ENCODE assay signal across 8 cellular contexts in genomic region chr19:7629347-7630054, GRCh38. TPM values are rescaled to one million over a fixed set of nuclear protein-coding genes. Genes with fewer than 3 reads are reported as not detected.
DNase-seq lines count a peak whose midpoint lies in the region; ATAC-seq and TF ChIP-seq lines count a peak whose summit lies in the region.

Gene PET100, plus strand, starts transcription at chr19:7629793. Its CDS starts 41 bp downstream, at chr19:7629834.
Gene XAB2, minus strand, starts transcription at chr19:7629545. Its CDS starts 18 bp downstream, at chr19:7629527.

- DNase-seq in DMS114 treated with DMSO at 0.1 percent for 48 hours (lab: John Stamatoyannopoulos, UW; ENCODE audit: unreplicated experiment) (peak; percentile 94), KBM-7 (peak; percentile 99), epithelial cell of proximal tubule (ENCODE audit: low read depth) (peak; percentile 91), mucosa of gallbladder (ENCODE audit: low spot score) (peak; percentile 99)
- DNase-seq in activated T-cell treated with anti-CD3 and anti-CD28 coated beads, Interleukin-2, amount 50 U/mL, for 24 hours, result peak; percentile 93
- DNase-seq in stimulated activated CD8-positive, alpha-beta memory T cell treated with anti-CD3 and anti-CD28 coated beads, Interleukin-4, amount 100 ng/mL, for 4 hours (ENCODE audit: low read depth in 2 of 2, low spot score in 1 of 2), result peak; percentile 83 to 89

- peak within 1 kb of the TSS; percentile 98 for H3K4me3 Mint-ChIP-seq in activated T-cell treated with anti-CD3 and anti-CD28 coated beads, Interleukin-2, amount 50 U/mL, for 24 hours

- TF ChIP-seq CTCF in epithelial cell of proximal tubule (conservative IDR thresholded peaks at IDR 0.05; ENCODE audit: low read depth, low read length), result no peak

- in situ Hi-C loops in KBM-7 (cut with MboI; ENCODE audit: low pct_unique_long_range_greater_than_20kb, low sequenced_read_pairs), result no loop called here

- peak; percentile 83 for ATAC-seq in GM21576 (IDR thresholded peaks at IDR 0.05; ENCODE audit: unreplicated experiment)

- H3K27ac Mint-ChIP-seq in activated T-cell treated with anti-CD3 and anti-CD28 coated beads, Interleukin-2, amount 50 U/mL, for 24 hours, result peak within 1 kb of the TSS; percentile 99

- peaks cover 38% of the 10 kb centered on the region for H3K4me1 Mint-ChIP-seq in activated T-cell treated with anti-CD3 and anti-CD28 coated beads, Interleukin-2, amount 50 U/mL, for 24 hours (ENCODE audit: low read depth)

- peak within 1 kb of the TSS; percentile 75 for H3K4me3 ChIP-seq in epithelial cell of proximal tubule (ENCODE audit: low read depth, low read length)

- no peaks in the 10 kb centered on the region for H3K27me3 Mint-ChIP-seq in activated T-cell treated with anti-CD3 and anti-CD28 coated beads, Interleukin-2, amount 50 U/mL, for 24 hours

- H3K36me3 Mint-ChIP-seq in activated T-cell treated with anti-CD3 and anti-CD28 coated beads, Interleukin-2, amount 50 U/mL, for 24 hours (ENCODE audit: low read depth), result peaks cover 67% of the 10 kb centered on the region

- H3K9me3 Mint-ChIP-seq in activated T-cell treated with anti-CD3 and anti-CD28 coated beads, Interleukin-2, amount 50 U/mL, for 24 hours, result no peaks in the 10 kb centered on the region

TF ChIP-seq in PFSK-1, 5 proteins besides CTCF, POLR2A, EP300 and RAD21:
- TF ChIP-seq SIN3A (IDR thresholded peaks at IDR 0.05; ENCODE audit: borderline replicate concordance, insufficient read depth, low read length) (0 out of 2 replicates have a peak, but pooled peaks have one; percentile 50), TAF1 (IDR thresholded peaks at IDR 0.05; ENCODE audit: borderline replicate concordance, insufficient read depth, low read length) (peak; percentile 72; the same call in 1 of the 2 replicates), REST (IDR thresholded peaks at IDR 0.05; ENCODE audit: insufficient read depth in 1 of 2, low read depth in 2 of 2, low read length in 2 of 2) (peak in 1 of 2 experiments; percentile 35; a peak in 1 of 4 replicates), POLR2AphosphoS5 (IDR thresholded peaks at IDR 0.05; ENCODE audit: low read depth, low read length) (peak; percentile 69), FOXP2 (optimal IDR thresholded peaks at IDR 0.05; ENCODE audit: borderline replicate concordance, extremely low read depth, extremely low read length, insufficient read depth) (no peak)

RNA-seq across cellular contexts. Expression of gene PET100, which starts in this region (rescaled TPM):
- 65.7 TPM for polyA plus RNA-seq in PFSK-1 (2012; ENCODE audit: insufficient read length, low read depth)
- total RNA-seq in epithelial cell of proximal tubule, result 33.9 and 62.7 TPM in 2 replicates
- 121 TPM for total RNA-seq in mucosa of gallbladder

RNA-seq across cellular contexts. Expression of gene XAB2, which starts in this region (rescaled TPM):
- polyA plus RNA-seq in PFSK-1 (2012; ENCODE audit: insufficient read length, low read depth), result 67.0 TPM
- 44.1 and 47.9 TPM in 2 replicates for total RNA-seq in epithelial cell of proximal tubule
- 45.8 TPM for total RNA-seq in mucosa of gallbladder

Comparison
In these comparisons a context has a peak if more than half of its experiments do, and no peak if none do; other contexts are left out.
1. Peak in every context shown above with its lines: DNase-seq, ATAC-seq and H3K4me3 ChIP-seq.